ENCODE assay signal across 14 cellular contexts in the genomic region with DNA sequence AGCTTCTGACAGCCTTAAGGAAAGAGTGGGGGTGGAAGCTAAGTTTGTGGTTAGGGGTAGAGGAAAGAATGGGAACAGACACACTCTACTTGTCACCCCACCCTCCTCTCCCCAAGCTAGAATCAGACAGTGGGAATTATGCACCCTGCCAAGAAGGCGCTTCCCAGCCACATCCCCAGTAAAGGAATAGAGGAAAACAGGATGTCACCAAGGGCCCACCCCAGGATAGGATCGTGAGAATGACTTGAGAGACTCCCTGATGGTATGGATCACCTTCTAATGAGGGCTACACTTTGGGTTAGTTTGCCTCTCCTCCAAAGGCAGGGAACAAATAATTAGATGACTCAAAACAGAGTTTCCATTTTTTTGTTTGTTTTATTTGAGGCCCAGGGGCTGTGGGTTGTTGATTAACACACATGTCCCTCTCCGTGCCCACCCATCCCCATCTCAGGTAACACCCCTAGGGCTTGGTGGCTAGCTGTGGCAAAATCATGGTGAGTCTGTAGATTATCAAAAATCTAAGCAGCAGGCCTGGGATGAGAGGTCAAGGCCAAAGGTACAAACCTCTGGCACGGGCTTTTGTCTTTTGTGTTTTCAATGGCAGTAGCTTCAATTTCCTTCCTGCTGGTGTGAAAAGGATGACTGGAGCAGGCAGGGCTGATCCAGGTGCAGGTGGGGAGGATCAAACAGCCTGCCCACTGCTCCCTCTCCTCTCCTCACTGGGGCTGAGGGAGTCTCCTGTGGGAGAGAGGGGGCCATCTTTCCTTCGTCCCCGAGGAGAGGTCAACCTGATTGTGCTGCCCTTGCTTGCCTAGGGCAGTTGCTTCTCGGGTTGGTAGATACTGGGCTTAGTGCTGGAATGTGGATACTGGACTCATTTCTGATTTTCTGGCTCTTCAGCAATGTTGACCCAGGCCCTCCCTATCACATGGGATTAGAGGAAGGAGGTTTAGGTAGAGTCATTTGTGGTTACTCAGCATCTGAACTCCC. TPM values are rescaled to one million over a fixed set of nuclear protein-coding genes. Genes with fewer than 3 reads are reported as not detected.
A peak's percentile ranks its signal among the peaks of the same experiment; 100 is the strongest.
DNase-seq lines count a peak whose midpoint lies in the region; ATAC-seq and TF ChIP-seq lines count a peak whose summit lies in the region.
"Had no signal": no experiment of that assay in that cellular context is flagged by ENCODE, and none has a peak within 500 bp of the region (broad histone marks: within the 10 kb centered on the region; RNA-seq: fewer than 3 reads in every experiment).

No MANE protein-coding gene starts in this region.

- no peak for TF ChIP-seq POLR2A in IMR-90 (IDR thresholded peaks at IDR 0.05; ENCODE audit: low read depth, low read length)

- H3K27me3 Mint-ChIP-seq in CD4-positive, alpha-beta memory T cell, result no peaks in the 10 kb centered on the region
- no peaks in the 10 kb centered on the region for H3K27me3 Mint-ChIP-seq in central memory CD8-positive, alpha-beta T cell
- H3K27me3 Mint-ChIP-seq in neural progenitor cell (ENCODE audit: insufficient read depth, low read depth) (peaks cover 4% of the 10 kb centered on the region), HFFc6 (ENCODE audit: insufficient read depth) (no peaks in the 10 kb centered on the region; the same call in 1 of the 2 replicates)

- no peaks in the 10 kb centered on the region for H3K79me2 ChIP-seq in neural progenitor cell (ENCODE audit: low read depth)

- WGBS in IMR-90 (ENCODE audit: extremely low coverage in 2 of 2, insufficient read length in 1 of 2), 2 experiments, result no CpG with 5 or more reads among the region's 7 CpGs

- H3K9ac ChIP-seq in IMR-90 (ENCODE audit: low read depth, low read length), result no peak overlapping the region
- H3K9ac ChIP-seq in neural progenitor cell, result no peak overlapping the region

- H2AFZ ChIP-seq in IMR-90 (replicated peaks; ENCODE audit: low read length, poor library complexity), result peak overlapping the region; percentile 26
- no peak overlapping the region for H2AFZ ChIP-seq in neural progenitor cell (replicated peaks)

- peak overlapping the region; percentile 93 for H3K27ac ChIP-seq in CD4-positive, alpha-beta memory T cell (ENCODE audit: low read depth, low read length)
- H3K27ac ChIP-seq in IMR-90 (ENCODE audit: insufficient read depth, low read length) (peak overlapping the region; percentile 9; the same call in 1 of the 2 replicates), neural progenitor cell (no peak overlapping the region)

- H4K5ac ChIP-seq in IMR-90 (ENCODE audit: low read depth, low read length), result peak overlapping the region; percentile 69

- peak overlapping the region; percentile 62 for H3K14ac ChIP-seq in IMR-90 (replicated peaks; ENCODE audit: low read depth, low read length)

- dilution Hi-C loops in IMR-90 (cut with HindIII; ENCODE audit: low sequenced_read_pairs, unreplicated experiment), result no loop called here

- peak overlapping the region; percentile 76 for H3K4ac ChIP-seq in IMR-90 (ENCODE audit: low read depth, low read length)

- intact Hi-C loops in CD4-positive, alpha-beta memory T cell (cut with micrococcal nuclease), result no loop called here
- intact Hi-C loops in IMR-90 (cut with micrococcal nuclease), result no loop called here

- no peak for DNase-seq in CD4-positive, alpha-beta memory T cell
- DNase-seq in IMR-90, result no peak
- DNase-seq in central memory CD8-positive, alpha-beta T cell (ENCODE audit: low spot score in 2 of 2), result no peak
- no peak for DNase-seq in neural progenitor cell (ENCODE audit: low spot score)
- no peak for DNase-seq in T-helper 9 cell
- no peak for DNase-seq in HFFc6
- DNase-seq in stimulated activated naive CD8-positive, alpha-beta T cell treated with anti-CD3 and anti-CD28 coated beads, Interleukin-15, Interleukin-2, amounts not matched to agents 100 U/mL and 50 U/mL, for 24 hours, result no peak
- DNase-seq in activated gamma-delta T cell treated with Interleukin-2 at 50 U/mL for 16 hours, result no peak
- DNase-seq: anterior cingulate cortex, dorsolateral prefrontal cortex, foreskin melanocyte, NCI-H1436, SHP77 treated with DMSO at 0.1 percent for 48 hours had no signal

- peak overlapping the region; percentile 25 for H2BK5ac ChIP-seq in IMR-90 (ENCODE audit: low read depth, low read length, poor library complexity, severe bottlenecking)

- H4K91ac ChIP-seq in IMR-90 (ENCODE audit: insufficient read depth, low read depth, low read length), result peak overlapping the region; percentile 81

- no peak overlapping the region for H3K4me3 ChIP-seq in CD4-positive, alpha-beta memory T cell (ENCODE audit: low read length in 2 of 2)
- no peak overlapping the region for H3K4me3 ChIP-seq in IMR-90 (ENCODE audit: insufficient read depth, low read depth, low read length)
- H3K4me3 ChIP-seq in neural progenitor cell, result no peak overlapping the region
- H3K4me3 ChIP-seq: dorsolateral prefrontal cortex had no signal

- H3K36me3 ChIP-seq in CD4-positive, alpha-beta memory T cell (ENCODE audit: insufficient read depth, low read length), result no peaks in the 10 kb centered on the region
- H3K36me3 ChIP-seq in IMR-90 (ENCODE audit: control insufficient read depth, insufficient read depth, low read length), result no peaks in the 10 kb centered on the region
- no peaks in the 10 kb centered on the region for H3K36me3 ChIP-seq in neural progenitor cell

- peak overlapping the region in 4 of 8 donors; percentile 5 to 64 (median 42) for H3K4me3 Mint-ChIP-seq in CD4-positive, alpha-beta memory T cell
- H3K4me3 Mint-ChIP-seq in central memory CD8-positive, alpha-beta T cell, result no peak overlapping the region
- H3K4me3 Mint-ChIP-seq in neural progenitor cell, result no peak overlapping the region
- no peak overlapping the region for H3K4me3 Mint-ChIP-seq in HFFc6

- no peaks in the 10 kb centered on the region for H3K9me3 ChIP-seq in CD4-positive, alpha-beta memory T cell (ENCODE audit: control insufficient read depth in 1 of 2, low read length in 2 of 2)
- peaks cover 3% of the 10 kb centered on the region; the same call in 1 of the 2 replicates for H3K9me3 ChIP-seq in IMR-90 (ENCODE audit: control insufficient read depth, insufficient read depth, low read length)
- no peaks in the 10 kb centered on the region for H3K9me3 ChIP-seq in neural progenitor cell (ENCODE audit: low read depth)

- H3K23ac ChIP-seq in IMR-90 (ENCODE audit: low read depth, low read length), result peak overlapping the region; percentile 64; the same call in 1 of the 2 replicates

- no TSS peak for BruUV-seq in IMR-90 (replicated peaks; lab: Mats Ljungman, UMichigan)

- H3K27me3 ChIP-seq in CD4-positive, alpha-beta memory T cell (ENCODE audit: insufficient read depth, low read length), result no peaks in the 10 kb centered on the region
- H3K27me3 ChIP-seq in IMR-90 (ENCODE audit: control insufficient read depth, insufficient read depth, low read length) (no peaks in the 10 kb centered on the region), neural progenitor cell (peaks cover 15% of the 10 kb centered on the region)
- H3K27me3 ChIP-seq: dorsolateral prefrontal cortex had no signal

- peak overlapping the region in 1 of 2 experiments; percentile 78; a peak in 2 of 4 replicates for H4K8ac ChIP-seq in IMR-90 (ENCODE audit: low read depth in 2 of 2, low read length in 2 of 2)

- no peak overlapping the region for H3K4me2 ChIP-seq in IMR-90 (ENCODE audit: low read depth, low read length)
- no peak overlapping the region for H3K4me2 ChIP-seq in neural progenitor cell

- H3K36me3 Mint-ChIP-seq in CD4-positive, alpha-beta memory T cell, result no peaks in the 10 kb centered on the region
- peaks cover 7% of the 10 kb centered on the region for H3K36me3 Mint-ChIP-seq in central memory CD8-positive, alpha-beta T cell (ENCODE audit: insufficient read depth)
- H3K36me3 Mint-ChIP-seq in neural progenitor cell (no peaks in the 10 kb centered on the region), HFFc6 (ENCODE audit: low read depth) (no peaks in the 10 kb centered on the region)

- no peak for TF ChIP-seq CTCF in IMR-90 (conservative IDR thresholded peaks at IDR 0.05; ENCODE audit: low read depth, low read length)
- no peak for TF ChIP-seq CTCF in neural progenitor cell (IDR thresholded peaks at IDR 0.05)
- no peak for TF ChIP-seq CTCF in HFFc6 (IDR thresholded peaks at IDR 0.05)

- H3K18ac ChIP-seq in IMR-90 (ENCODE audit: low read depth, low read length), result peak overlapping the region; percentile 55

- H3K4me1 Mint-ChIP-seq in CD4-positive, alpha-beta memory T cell, result peaks cover 56 to 99% (median 82%) of the 10 kb centered on the region in 4 donors
- peaks cover 33% of the 10 kb centered on the region for H3K4me1 Mint-ChIP-seq in central memory CD8-positive, alpha-beta T cell
- H3K4me1 Mint-ChIP-seq in neural progenitor cell (peaks cover 41% of the 10 kb centered on the region), HFFc6 (ENCODE audit: low read depth) (peaks cover 76% of the 10 kb centered on the region)

- CTCF ChIA-PET in CD4-positive, alpha-beta memory T cell (lab: Charles Lee; ENCODE audit: partially characterized antibody), result interaction anchor here (0.9 to 13.5 kb wide), 8 partner anchors 8 to 51 kb away, joined by 3 to 173 read pairs (median 8); no protein-coding TSS in a partner anchor
- CTCF ChIA-PET in IMR-90 (lab: Yijun Ruan, JAX), result interaction anchor here (1.2 kb wide), 1 partner anchor 154 kb away, joined by 3 read pairs; no protein-coding TSS in a partner anchor

- in situ Hi-C loops in IMR-90 (cut with MboI; ENCODE audit: low sequenced_read_pairs), result no loop called here

- H3K9me1 ChIP-seq in IMR-90 (ENCODE audit: insufficient read depth, low read length), result peaks cover 9% of the 10 kb centered on the region

- H3K79me1 ChIP-seq in IMR-90 (ENCODE audit: low read depth in 1 of 2, low read length in 2 of 2), result no peaks in the 10 kb centered on the region

- peak overlapping the region; percentile 75 to 100 (median 96) for H3K27ac Mint-ChIP-seq in CD4-positive, alpha-beta memory T cell
- peak overlapping the region; percentile 44 for H3K27ac Mint-ChIP-seq in central memory CD8-positive, alpha-beta T cell (ENCODE audit: low read depth)
- peak overlapping the region; percentile 43 for H3K27ac Mint-ChIP-seq in neural progenitor cell
- no peak overlapping the region for H3K27ac Mint-ChIP-seq in HFFc6

- H3K9me3 Mint-ChIP-seq in CD4-positive, alpha-beta memory T cell, result no peaks in the 10 kb centered on the region
- no peaks in the 10 kb centered on the region for H3K9me3 Mint-ChIP-seq in central memory CD8-positive, alpha-beta T cell
- H3K9me3 Mint-ChIP-seq in neural progenitor cell (no peaks in the 10 kb centered on the region), HFFc6 (peaks cover 5% of the 10 kb centered on the region; the same call in 1 of the 2 replicates)
- H3K9me3 Mint-ChIP-seq: IgD-negative memory B cell had no signal

- no peak for ATAC-seq in IMR-90 (ENCODE audit: low read depth)
- ATAC-seq in central memory CD8-positive, alpha-beta T cell (replicated peaks; ENCODE audit: extremely low read depth, poor library complexity, severe bottlenecking), result no peak
- no peak for ATAC-seq in stimulated activated naive CD8-positive, alpha-beta T cell treated with anti-CD3 and anti-CD28 coated beads, Interleukin-15, Interleukin-2, amounts not matched to agents 100 U/mL and 50 U/mL, for 24 hours

- no peaks in the 10 kb centered on the region for H4K20me1 ChIP-seq in IMR-90 (ENCODE audit: insufficient read depth, low read length)
- peaks cover 15% of the 10 kb centered on the region for H4K20me1 ChIP-seq in neural progenitor cell (ENCODE audit: low read depth)

- H2AK9ac ChIP-seq in IMR-90 (replicated peaks; ENCODE audit: low read depth, low read length, poor library complexity), result no peak overlapping the region

- TF ChIP-seq RAD21 in IMR-90 (IDR thresholded peaks at IDR 0.05; ENCODE audit: low read length), result no peak

- H2BK20ac ChIP-seq in IMR-90 (ENCODE audit: low read depth, low read length), result peak overlapping the region; percentile 88

- peak overlapping the region; percentile 88 for H2AK5ac ChIP-seq in IMR-90 (ENCODE audit: low read depth, low read length)

- peaks cover 98% of the 10 kb centered on the region for H3K4me1 ChIP-seq in CD4-positive, alpha-beta memory T cell (ENCODE audit: insufficient read depth, low read length)
- H3K4me1 ChIP-seq in IMR-90 (ENCODE audit: control insufficient read depth, insufficient read depth, low read length) (peaks cover 31% of the 10 kb centered on the region), neural progenitor cell (peaks cover 33% of the 10 kb centered on the region)

- H3F3A ChIP-seq in neural progenitor cell (ENCODE audit: low read depth), result peaks cover 38% of the 10 kb centered on the region

- POLR2A ChIA-PET in CD4-positive, alpha-beta memory T cell (lab: Charles Lee; ENCODE audit: partially characterized antibody), result interaction anchor here (1.2 to 25.0 kb wide), 7 partner anchors 9 to 35 kb away, joined by 3 to 1146 read pairs (median 29); no protein-coding TSS in a partner anchor
- POLR2A ChIA-PET in IMR-90 (lab: Charles Lee; ENCODE audit: unreplicated experiment), result interaction anchor here (0.6 kb wide), 1 partner anchor 172 kb away, joined by 6 read pairs; no protein-coding TSS in a partner anchor

- H3K56ac ChIP-seq in IMR-90 (ENCODE audit: extremely low read depth, insufficient read depth, low read length), result no peak overlapping the region

- peak overlapping the region; percentile 65 for H2BK120ac ChIP-seq in IMR-90 (ENCODE audit: low read depth, low read length)

- peak overlapping the region; percentile 69; the same call in 2 of the 3 replicates for H2BK15ac ChIP-seq in IMR-90 (ENCODE audit: low read depth, low read length)

RNA-seq across cellular contexts. Expression of a gene that starts 32.0 kb away (rescaled TPM):
- total RNA-seq in CD4-positive, alpha-beta memory T cell, result 100 to 1,000 TPM; 168 to 172 TPM
- 100 to 1,000 TPM in 1 of 2 donors, 10 to 100 TPM in 1; 52.8 to 113 TPM for polyA plus RNA-seq in CD4-positive, alpha-beta memory T cell
- total RNA-seq in IMR-90 (2012; rRNA removed) (73.7 and 85.8 TPM in 2 replicates), neural progenitor cell (ENCODE audit: low replicate concordance) (122 and 167 TPM in 2 replicates)
- 24.8 and 29.7 TPM in 2 replicates for polyA plus RNA-seq in IMR-90 (2012; rRNA removed)
- 6.9 and 14.5 TPM in 2 replicates for polyA plus RNA-seq in IMR-90 (2012; cell fraction: cytosol; rRNA removed)
- polyA plus RNA-seq in IMR-90 (2012; cell fraction: nucleus; rRNA removed; ENCODE audit: low replicate concordance), result 24.1 and 88.2 TPM in 2 replicates
- 10 to 100 TPM; 31.7 to 35.8 (median 33.6) TPM for total RNA-seq in HFFc6 (2021; fragmentation: NEBNext Ultra II Directional; extraction: Animal tissue kit (Norgen Biotek cat#: 25700))
